16 cellular contexts compared by ENCODE assay signal in genomic region chr11:131899954-131900580, GRCh38.
A peak's percentile ranks its signal among the peaks of the same experiment; 100 is the strongest.
DNase-seq lines count a peak whose midpoint lies in the region; ATAC-seq, FAIRE-seq and TF ChIP-seq lines count a peak whose summit lies in the region.
"Had no signal": no experiment of that assay in that cellular context is flagged by ENCODE, and none has a peak within 500 bp of the region (broad histone marks: within the 10 kb centered on the region; RNA-seq: fewer than 3 reads in every experiment).

No MANE protein-coding gene starts in this region.

- no TSS peak for BruUV-seq in GM12878 (replicated peaks; lab: Mats Ljungman, UMichigan)

- no peaks in the 10 kb centered on the region for H3K79me2 ChIP-seq in GM12878 (ENCODE audit: control insufficient read depth, insufficient read depth, low read length)

- H3K9me3 ChIP-seq in GM12878 (replicated peaks; ENCODE audit: control insufficient read depth, insufficient read depth, low read length) (no peaks in the 10 kb centered on the region; the same call in 2 of the 3 replicates), psoas muscle (no peaks in the 10 kb centered on the region), lower lobe of right lung (no peaks in the 10 kb centered on the region)
- H3K9me3 ChIP-seq: left lung had no signal

- DNase-seq in GM12878 (ENCODE audit: low read depth, low spot score): no peak
- DNase-seq in psoas muscle: peak; percentile 41 to 77
- DNase-seq in lower lobe of right lung: no peak
- no peak for DNase-seq in NCI-H510A (lab: John Stamatoyannopoulos, UW)
- no peak for DNase-seq in ACHN
- DNase-seq: activated CD4-positive, alpha-beta T cell treated with anti-CD3 and anti-CD28 coated beads for 36 hours; activated naive CD8-positive, alpha-beta T cell treated with anti-CD3 and anti-CD28 coated beads, Interleukin-2, amount 50 U/mL, for 24 hours; activated T-cell treated with anti-CD3 and anti-CD28 coated beads, Interleukin-2, amount 50 U/mL, for 24 hours; GF-D8; left lung; NCI-H1105 treated with DMSO at 0.1 percent for 48 hours; NCI-H510A treated with DMSO at 0.1 percent for 48 hours; nephron progenitor cell had no signal

- in situ Hi-C loops in GM12878 (cut with MboI): no loop called here
- in situ Hi-C loops in ACHN (cut with HindIII; ENCODE audit: low pct_ligation_motif_present, low pct_unique_long_range_greater_than_20kb, low sequenced_read_pairs): no loop called here

- peak overlapping the region; percentile 10; the same call in 1 of the 2 replicates for H2AFZ ChIP-seq in GM12878 (ENCODE audit: control insufficient read depth, low read depth, low read length)

- H3K4me1 ChIP-seq in GM12878 (ENCODE audit: control insufficient read depth, insufficient read depth, low read length) (peaks cover 7% of the 10 kb centered on the region), psoas muscle (no peaks in the 10 kb centered on the region), lower lobe of right lung (no peaks in the 10 kb centered on the region)
- H3K4me1 ChIP-seq: left lung had no signal

- H3K4me2 ChIP-seq in GM12878 (ENCODE audit: control insufficient read depth, insufficient read depth): no peak overlapping the region

- no peaks in the 10 kb centered on the region for H4K20me1 ChIP-seq in GM12878 (ENCODE audit: control insufficient read depth, insufficient read depth)

- POLR2A ChIA-PET in GM12878 (lab: Charles Lee): interaction anchor here (1.5 kb wide), 1 partner anchor 10 kb away, joined by 5 read pairs; no protein-coding TSS in a partner anchor

- H3K4me3 ChIP-seq in GM12878 (no peak overlapping the region), psoas muscle (no peak overlapping the region), lower lobe of right lung (no peak overlapping the region)
- H3K4me3 ChIP-seq: left lung had no signal

- no peak overlapping the region for H3K27ac ChIP-seq in GM12878 (ENCODE audit: control insufficient read depth, insufficient read depth)
- H3K27ac ChIP-seq in psoas muscle: no peak overlapping the region
- H3K27ac ChIP-seq in lower lobe of right lung: no peak overlapping the region
- H3K27ac ChIP-seq: left lung had no signal

- TF ChIP-seq RAD21 in GM12878 (IDR thresholded peaks at IDR 0.05; ENCODE audit: insufficient read depth, low read depth, low read length): no peak

- no peaks in the 10 kb centered on the region for H3K36me3 ChIP-seq in GM12878 (ENCODE audit: control insufficient read depth in 2 of 2, insufficient read depth in 2 of 2, low read length in 1 of 2)
- no peaks in the 10 kb centered on the region for H3K36me3 ChIP-seq in psoas muscle (ENCODE audit: insufficient read depth in 1 of 2, low read depth in 1 of 2)
- no peaks in the 10 kb centered on the region for H3K36me3 ChIP-seq in lower lobe of right lung
- H3K36me3 ChIP-seq: left lung had no signal

- no peak for TF ChIP-seq POLR2A in GM12878 (IDR thresholded peaks at IDR 0.05; ENCODE audit: low read depth, low read length)

- CTCF ChIA-PET in GM12878 (lab: Yijun Ruan, JAX): interaction anchor here (1.3 to 3.9 kb wide), 6 partner anchors 9 to 31 kb away, joined by 4 to 29 read pairs (median 8); no protein-coding TSS in a partner anchor

- no peak for TF ChIP-seq EP300 in GM12878 (IDR thresholded peaks at IDR 0.05; ENCODE audit: borderline replicate concordance in 1 of 2, control insufficient read depth in 1 of 2, low read depth in 2 of 2, low read length in 2 of 2)

- TF ChIP-seq CTCF in GM12878 (IDR thresholded peaks at IDR 0.05 in 2 of 3, conservative IDR thresholded peaks at IDR 0.05 in 1 of 3; ENCODE audit: control insufficient read depth in 2 of 3, extremely low read depth in 1 of 3, insufficient read depth in 1 of 3, low read depth in 3 of 3, low read length in 3 of 3) (no peak), psoas muscle (IDR thresholded peaks at IDR 0.05) (no peak), lower lobe of right lung (IDR thresholded peaks at IDR 0.05) (no peak)

- H3K9ac ChIP-seq in GM12878 (ENCODE audit: control insufficient read depth, insufficient read depth, low read length): no peak overlapping the region

- RAD21 ChIA-PET in GM12878 (lab: Charles Lee; ENCODE audit: unreplicated experiment): interaction anchor here (1.1 to 2.8 kb wide), 4 partner anchors 7 to 32 kb away, joined by 4 to 16 read pairs (median 8); no protein-coding TSS in a partner anchor

- peak; percentile 38 for FAIRE-seq in GM12878 (lab: Jason Lieb, UNC)

- SMC1A ChIA-PET in GM12878 (lab: Charles Lee; ENCODE audit: uncharacterized antibody, unreplicated experiment): interaction anchor here (1.2 to 4.2 kb wide), 5 partner anchors 8 to 125 kb away, joined by 3 to 25 read pairs (median 6); no protein-coding TSS in a partner anchor

- ATAC-seq in GM19023 (IDR thresholded peaks at IDR 0.05; ENCODE audit: unreplicated experiment) (peak; percentile 58), HG02588 (IDR thresholded peaks at IDR 0.05; ENCODE audit: unreplicated experiment) (peak; percentile 54), GM12878 (peak; percentile 53; the same call in 2 of the 3 replicates), psoas muscle (peak in 1 of 4 donors; percentile 63), lower lobe of right lung (no peak)
- ATAC-seq: activated CD4-positive, alpha-beta T cell treated with anti-CD3 and anti-CD28 coated beads for 36 hours; activated naive CD8-positive, alpha-beta T cell treated with anti-CD3 and anti-CD28 coated beads, Interleukin-2, amount 50 U/mL, for 24 hours; HCT116; left lung had no signal

- 17% methylated on average over 6 of the region's 6 CpGs for WGBS in GM12878 (ENCODE audit: insufficient coverage, insufficient replicate concordance, low lambda C conversion rate, missing lambda C conversion rate)
- WGBS in psoas muscle, 3 donors: 30 to 43% (median 37%) methylated on average over 6 of the region's 6 CpGs

- H3K27me3 ChIP-seq in GM12878 (replicated peaks in 1 of 2; ENCODE audit: control insufficient read depth in 2 of 2, insufficient read depth in 2 of 2, low read length in 1 of 2): no peaks in the 10 kb centered on the region
- peaks cover 0 to 2% (median 0%) of the 10 kb centered on the region in 3 donors for H3K27me3 ChIP-seq in psoas muscle (ENCODE audit: insufficient read depth in 3 of 3, low read length in 2 of 3)
- H3K27me3 ChIP-seq in lower lobe of right lung (ENCODE audit: low read depth): no peaks in the 10 kb centered on the region
- H3K27me3 ChIP-seq: left lung had no signal

- intact Hi-C loops in GM12878 (cut with micrococcal nuclease; ENCODE audit: unreplicated experiment): no loop called here
- intact Hi-C loops in psoas muscle (cut with DNase I): no loop called here
- intact Hi-C loops in lower lobe of right lung (cut with DNase I): no loop called here

TF ChIP-seq in GM12878, 131 proteins besides CTCF, POLR2A, EP300 and RAD21 (continues in another document):
- no peak for TF ChIP-seq SIX5 (IDR thresholded peaks at IDR 0.05; ENCODE audit: low read depth, low read length, severe bottlenecking)
- TF ChIP-seq CHD1 (IDR thresholded peaks at IDR 0.05; ENCODE audit: low read depth, low read length): no peak
- TF ChIP-seq HCFC1 (IDR thresholded peaks at IDR 0.05; ENCODE audit: low read length): no peak
- TF ChIP-seq NFYA (IDR thresholded peaks at IDR 0.05; ENCODE audit: borderline replicate concordance, low read depth, low read length): no peak
- no peak for TF ChIP-seq POU2F2 (IDR thresholded peaks at IDR 0.05; ENCODE audit: borderline replicate concordance, low read depth, low read length)
- TF ChIP-seq PRDM15 (CRISPR knock-in tag; IDR thresholded peaks at IDR 0.05): no peak
- TF ChIP-seq MTA3 (IDR thresholded peaks at IDR 0.05; ENCODE audit: borderline replicate concordance, low read length): no peak
- TF ChIP-seq PML (IDR thresholded peaks at IDR 0.05; ENCODE audit: low read length): no peak
- TF ChIP-seq JUND (IDR thresholded peaks at IDR 0.05; ENCODE audit: low read depth, low read length): no peak
- TF ChIP-seq HDAC2 (IDR thresholded peaks at IDR 0.05): no peak
- no peak for TF ChIP-seq IRF4 (IDR thresholded peaks at IDR 0.05; ENCODE audit: low read depth, low read length)
- TF ChIP-seq, protein P1, sequence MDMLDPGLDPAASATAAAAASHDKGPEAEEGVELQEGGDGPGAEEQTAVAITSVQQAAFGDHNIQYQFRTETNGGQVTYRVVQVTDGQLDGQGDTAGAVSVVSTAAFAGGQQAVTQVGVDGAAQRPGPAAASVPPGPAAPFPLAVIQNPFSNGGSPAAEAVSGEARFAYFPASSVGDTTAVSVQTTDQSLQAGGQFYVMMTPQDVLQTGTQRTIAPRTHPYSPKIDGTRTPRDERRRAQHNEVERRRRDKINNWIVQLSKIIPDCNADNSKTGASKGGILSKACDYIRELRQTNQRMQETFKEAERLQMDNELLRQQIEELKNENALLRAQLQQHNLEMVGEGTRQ (IDR thresholded peaks at IDR 0.05; ENCODE audit: borderline replicate concordance, low read depth, low read length): no peak
- no peak for TF ChIP-seq HDGF (IDR thresholded peaks at IDR 0.05)

Comparison
In these comparisons a context has a peak if more than half of its experiments do, and no peak if none do; other contexts are left out.
1. ATAC-seq: peak in GM19023 (single experiment), HG02588 (single experiment) and GM12878 (single experiment); none in lower lobe of right lung (0 of 2).
2. DNase-seq: peak in psoas muscle (2 of 2); none in GM12878 (single experiment), lower lobe of right lung (single experiment), NCI-H510A (single experiment) and ACHN (single experiment).